Comparison of ENCODE assay signal across 17 cellular contexts in genomic region chr15:71547066-71547465, GRCh38.
A peak's percentile ranks its signal among the peaks of the same experiment; 100 is the strongest.
DNase-seq lines count a peak whose midpoint lies in the region; ATAC-seq and TF ChIP-seq lines count a peak whose summit lies in the region.
"Had no signal": no experiment of that assay in that cellular context is flagged by ENCODE, and none has a peak within 500 bp of the region (broad histone marks: within the 10 kb centered on the region; RNA-seq: fewer than 3 reads in every experiment).

No MANE protein-coding gene starts in this region.

- peaks cover 15% of the 10 kb centered on the region for H3K27me3 Mint-ChIP-seq in stimulated activated naive CD8-positive, alpha-beta T cell treated with anti-CD3 and anti-CD28 coated beads, Interleukin-15, amount 100 ng/mL, for 72 hours

- H3K9me3 ChIP-seq in SK-N-SH (no peaks in the 10 kb centered on the region), esophagus squamous epithelium (no peaks in the 10 kb centered on the region), tibial artery (no peaks in the 10 kb centered on the region)
- H3K9me3 ChIP-seq: HAP-1 had no signal

- peak; percentile 70 for ATAC-seq in SK-N-SH treated with all-trans-retinoic acid at 6 μM for 48 hours
- ATAC-seq in stimulated activated naive CD8-positive, alpha-beta T cell treated with anti-CD3 and anti-CD28 coated beads, Interleukin-15, amount 100 ng/mL, for 72 hours = no peak
- ATAC-seq: naive thymus-derived CD4-positive, alpha-beta T cell had no signal

- H3K27me3 ChIP-seq in SK-N-SH (ENCODE audit: insufficient read depth) (no peaks in the 10 kb centered on the region), esophagus squamous epithelium (no peaks in the 10 kb centered on the region), tibial artery (no peaks in the 10 kb centered on the region)

- H3K9me3 Mint-ChIP-seq in stimulated activated naive CD8-positive, alpha-beta T cell treated with anti-CD3 and anti-CD28 coated beads, Interleukin-15, amount 100 ng/mL, for 72 hours = no peaks in the 10 kb centered on the region

- POLR2A ChIA-PET in SK-N-SH (lab: Yijun Ruan, JAX) = no interaction called here

- H3K9ac ChIP-seq in SK-N-SH = no peak overlapping the region

- TF ChIP-seq POLR2A in esophagus squamous epithelium (IDR thresholded peaks at IDR 0.05) = peak in 2 of 4 donors; percentile 52 to 54

- no peak overlapping the region for H3K27ac ChIP-seq in SK-N-SH (ENCODE audit: low read depth in 2 of 2, low read length in 1 of 2)
- peak overlapping the region; percentile 49 to 83 (median 81) for H3K27ac ChIP-seq in esophagus squamous epithelium
- no peak overlapping the region for H3K27ac ChIP-seq in urinary bladder (ENCODE audit: low read depth)
- H3K27ac ChIP-seq in tibial artery = no peak overlapping the region

- CTCF ChIA-PET in SK-N-SH (lab: Yijun Ruan, JAX) = interaction anchor here (0.6 to 1.9 kb wide), 3 partner anchors 14 to 735 kb away, joined by 3 to 5 read pairs (median 3); no protein-coding TSS in a partner anchor

- no peak overlapping the region for H2AFZ ChIP-seq in SK-N-SH (ENCODE audit: low read depth)

- 77% methylated on average over 11 of the region's 11 CpGs for WGBS in SK-N-SH (ENCODE audit: low lambda C conversion rate)
- 22 to 42% methylated on average over 2 to 11 of the region's 11 CpGs for WGBS in esophagus squamous epithelium, 2 donors
- 23% methylated on average over 11 of the region's 11 CpGs for WGBS in urinary bladder

- H3K4me3 ChIP-seq in SK-N-SH (ENCODE audit: low read depth in 2 of 2, low read length in 1 of 2) (no peak overlapping the region), esophagus squamous epithelium (peak overlapping the region; percentile 37 to 60 (median 44)), urinary bladder (ENCODE audit: low read depth, low read length) (peak overlapping the region; percentile 22), tibial artery (no peak overlapping the region)
- H3K4me3 ChIP-seq: HAP-1 had no signal

- no peak for DNase-seq in SK-N-SH
- DNase-seq in esophagus squamous epithelium (lab: John Stamatoyannopoulos, UW) = no peak
- DNase-seq in medulla oblongata (ENCODE audit: extremely low spot score) = peak; percentile 11
- DNase-seq in stimulated activated CD4-positive, alpha-beta T cell treated with anti-CD3 and anti-CD28 coated beads, Interleukin-4, amount 100 ng/mL, for 4 hours = no peak
- no peak for DNase-seq in stimulated activated naive CD8-positive, alpha-beta T cell treated with anti-CD3 and anti-CD28 coated beads, Interleukin-15, amount 100 ng/mL, for 72 hours
- no peak for DNase-seq in tibial artery
- DNase-seq: 8988T; activated CD4-positive, CD25-positive, alpha-beta regulatory T cell; activated CD8-positive, alpha-beta memory T cell treated with anti-CD3 and anti-CD28 coated beads, Interleukin-2, amount 50 U/mL, for 48 hours; dermis blood vessel endothelial cell; foreskin melanocyte; naive thymus-derived CD4-positive, alpha-beta T cell; NCI-H2081 treated with DMSO at 0.1 percent for 48 hours; OCI-M1 had no signal

- H3K9me2 ChIP-seq in SK-N-SH = no peaks in the 10 kb centered on the region

- no peak overlapping the region for H3K4me2 ChIP-seq in SK-N-SH

- no peak for TF ChIP-seq RAD21 in SK-N-SH (IDR thresholded peaks at IDR 0.05; ENCODE audit: low read length)

- H3K79me2 ChIP-seq in SK-N-SH (ENCODE audit: insufficient read depth) = no peaks in the 10 kb centered on the region

- no peaks in the 10 kb centered on the region for H3K36me3 ChIP-seq in SK-N-SH (replicated peaks in 1 of 2; ENCODE audit: control insufficient read depth in 1 of 2, insufficient read depth in 2 of 2, low read length in 1 of 2)
- no peaks in the 10 kb centered on the region for H3K36me3 ChIP-seq in esophagus squamous epithelium
- no peaks in the 10 kb centered on the region for H3K36me3 ChIP-seq in urinary bladder (ENCODE audit: insufficient read depth)
- H3K36me3 ChIP-seq in tibial artery = no peaks in the 10 kb centered on the region
- H3K36me3 ChIP-seq: HAP-1 had no signal

- no peaks in the 10 kb centered on the region for H3K4me1 Mint-ChIP-seq in stimulated activated naive CD8-positive, alpha-beta T cell treated with anti-CD3 and anti-CD28 coated beads, Interleukin-15, amount 100 ng/mL, for 72 hours
- H3K4me1 Mint-ChIP-seq: naive thymus-derived CD4-positive, alpha-beta T cell had no signal

- H3K4me1 ChIP-seq in SK-N-SH (ENCODE audit: control insufficient read depth in 1 of 2, insufficient read depth in 2 of 2, low read depth in 1 of 2, low read length in 1 of 2) = peaks cover 0 to 9% of the 10 kb centered on the region in 2 experiments; a peak in 1 of 4 replicates
- peaks cover 0 to 77% (median 5%) of the 10 kb centered on the region in 3 donors for H3K4me1 ChIP-seq in esophagus squamous epithelium
- H3K4me1 ChIP-seq in urinary bladder (ENCODE audit: insufficient read depth) = peaks cover 1% of the 10 kb centered on the region
- no peaks in the 10 kb centered on the region for H3K4me1 ChIP-seq in tibial artery
- H3K4me1 ChIP-seq: HAP-1 had no signal

- intact Hi-C loops in esophagus squamous epithelium (cut with DNase I) = no loop called here
- intact Hi-C loops in tibial artery (cut with DNase I; ENCODE audit: low total_unique reads) = no loop called here

- H4K20me1 ChIP-seq in SK-N-SH (ENCODE audit: insufficient read depth) = no peaks in the 10 kb centered on the region

- H3F3A ChIP-seq in SK-N-SH (replicated peaks; ENCODE audit: insufficient read depth) = no peaks in the 10 kb centered on the region

- H3K4me3 Mint-ChIP-seq in stimulated activated naive CD8-positive, alpha-beta T cell treated with anti-CD3 and anti-CD28 coated beads, Interleukin-15, amount 100 ng/mL, for 72 hours = no peak overlapping the region
- H3K4me3 Mint-ChIP-seq: naive thymus-derived CD4-positive, alpha-beta T cell had no signal

- TF ChIP-seq CTCF in SK-N-SH (IDR thresholded peaks at IDR 0.05) = no peak
- no peak for TF ChIP-seq CTCF in esophagus squamous epithelium (IDR thresholded peaks at IDR 0.05)
- TF ChIP-seq CTCF in tibial artery (IDR thresholded peaks at IDR 0.05) = no peak

- H3K27ac Mint-ChIP-seq in stimulated activated naive CD8-positive, alpha-beta T cell treated with anti-CD3 and anti-CD28 coated beads, Interleukin-15, amount 100 ng/mL, for 72 hours = no peak overlapping the region
- H3K27ac Mint-ChIP-seq: naive thymus-derived CD4-positive, alpha-beta T cell had no signal

- no peak for TF ChIP-seq EP300 in SK-N-SH (IDR thresholded peaks at IDR 0.05; ENCODE audit: borderline replicate concordance in 1 of 2, low read depth in 1 of 2, low read length in 1 of 2)

TF ChIP-seq in SK-N-SH treated with all-trans-retinoic acid at 6 μM for 48 hours, 23 proteins besides CTCF, POLR2A, EP300 and RAD21 (continues in another document):
- TF ChIP-seq BACH2 (CRISPR knock-in tag; IDR thresholded peaks at IDR 0.05; ENCODE audit: borderline replicate concordance) = no peak
- TF ChIP-seq CSRNP3 (CRISPR knock-in tag; IDR thresholded peaks at IDR 0.05) = no peak
- TF ChIP-seq SNAI2 (CRISPR knock-in tag; IDR thresholded peaks at IDR 0.05) = no peak
- TF ChIP-seq CSDC2 (CRISPR knock-in tag; IDR thresholded peaks at IDR 0.05) = no peak
- TF ChIP-seq PPARA (CRISPR knock-in tag; IDR thresholded peaks at IDR 0.05; ENCODE audit: borderline replicate concordance) = no peak
- no peak for TF ChIP-seq ZNF565 (CRISPR knock-in tag; conservative IDR thresholded peaks at IDR 0.05; ENCODE audit: low read depth)
- TF ChIP-seq ARNTL (CRISPR knock-in tag; IDR thresholded peaks at IDR 0.05; ENCODE audit: borderline replicate concordance, low read depth) = no peak
- no peak for TF ChIP-seq ZFP3 (CRISPR knock-in tag; IDR thresholded peaks at IDR 0.05)
- TF ChIP-seq ZNF70 (CRISPR knock-in tag; IDR thresholded peaks at IDR 0.05) = no peak

TF ChIP-seq in SK-N-SH, 30 proteins besides CTCF, POLR2A, EP300 and RAD21 (continues in another document):
- TF ChIP-seq NFIC (IDR thresholded peaks at IDR 0.05; ENCODE audit: borderline replicate concordance) (no peak), MAX (IDR thresholded peaks at IDR 0.05; ENCODE audit: low read depth) (no peak), REST (IDR thresholded peaks at IDR 0.05; ENCODE audit: low read depth, low read length) (no peak), FOXM1 (IDR thresholded peaks at IDR 0.05; ENCODE audit: low read depth) (no peak), RFX5 (IDR thresholded peaks at IDR 0.05; ENCODE audit: low read length) (no peak), NRF1 (IDR thresholded peaks at IDR 0.05; ENCODE audit: low read depth, low read length) (no peak), POLR2AphosphoS5 (IDR thresholded peaks at IDR 0.05; ENCODE audit: low read depth, low read length) (no peak), TAF1 (IDR thresholded peaks at IDR 0.05; ENCODE audit: borderline replicate concordance, low read depth, low read length) (no peak), SMC3 (IDR thresholded peaks at IDR 0.05; ENCODE audit: low read depth, low read length) (no peak), GABPA (IDR thresholded peaks at IDR 0.05; ENCODE audit: low read depth) (no peak), TEAD4 (IDR thresholded peaks at IDR 0.05; ENCODE audit: borderline replicate concordance, insufficient read depth) (no peak)

Comparison
In these comparisons a context has a peak if more than half of its experiments do, and no peak if none do; other contexts are left out.
1. H3K27ac ChIP-seq: peak in esophagus squamous epithelium (4 of 4); none in SK-N-SH (0 of 2), urinary bladder (single experiment) and tibial artery (0 of 2).
2. H3K4me3 ChIP-seq: peak in esophagus squamous epithelium (4 of 4) and urinary bladder (single experiment); none in SK-N-SH (0 of 2) and tibial artery (0 of 2).